14 cellular contexts compared by ENCODE assay signal in the genomic region with DNA sequence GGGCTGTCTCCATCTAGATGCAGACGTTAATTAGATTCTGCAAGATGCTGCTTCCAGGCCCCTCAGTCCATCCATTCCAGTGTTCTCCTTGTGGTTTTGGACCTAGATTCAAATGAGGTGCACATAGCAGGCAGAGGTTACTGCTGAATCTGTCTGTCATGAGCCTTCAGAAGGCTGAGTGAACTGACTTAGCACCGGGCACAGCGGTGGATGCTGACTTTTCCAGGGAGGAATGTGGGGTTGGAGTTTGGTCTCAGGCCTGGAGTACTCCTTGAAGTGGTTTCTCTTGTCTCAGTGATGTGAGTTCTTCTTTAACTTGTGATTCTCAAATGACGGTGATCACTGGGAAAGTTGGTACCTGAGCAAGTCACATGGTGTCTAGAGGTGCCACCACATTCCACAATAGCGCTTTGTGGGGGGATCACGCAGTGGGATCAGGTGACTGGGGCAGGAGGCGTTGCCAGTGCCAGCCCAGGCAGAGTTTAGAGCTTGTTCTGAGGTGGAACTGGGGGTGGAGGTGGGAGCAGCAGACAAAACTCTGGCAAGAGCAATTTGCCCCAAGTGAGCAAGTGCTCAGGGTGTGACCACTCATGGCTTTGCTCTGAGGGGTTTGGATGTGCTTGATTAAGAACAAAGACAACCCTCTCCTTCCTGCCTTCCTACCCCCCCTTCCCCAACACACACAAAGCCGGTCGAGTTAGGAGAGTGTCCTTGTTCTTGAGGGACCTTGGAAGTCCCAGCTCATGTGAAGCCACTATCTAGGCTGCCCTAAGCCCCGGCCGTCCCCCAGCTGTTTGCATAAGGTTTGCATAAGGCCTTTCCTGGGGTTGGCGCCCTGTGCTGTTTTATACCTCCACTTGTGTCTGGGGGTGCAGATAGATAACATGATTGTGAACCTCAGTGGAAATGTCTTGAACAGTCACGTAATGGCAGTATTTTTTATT. TPM values are rescaled to one million over a fixed set of nuclear protein-coding genes. Genes with fewer than 3 reads are reported as not detected.
DNase-seq lines count a peak whose midpoint lies in the region; ATAC-seq, FAIRE-seq and TF ChIP-seq lines count a peak whose summit lies in the region.
"Had no signal": no experiment of that assay in that cellular context is flagged by ENCODE, and none has a peak within 500 bp of the region (broad histone marks: within the 10 kb centered on the region; RNA-seq: fewer than 3 reads in every experiment).

No MANE protein-coding gene starts in this region.

- peaks cover 0 to 1% of the 10 kb centered on the region in 2 donors for H3K27me3 Mint-ChIP-seq in CD8-positive, alpha-beta memory T cell
- H3K27me3 Mint-ChIP-seq in activated B cell treated with CpG ODN at 0.5 μM for 24 hours: no peaks in the 10 kb centered on the region
- H3K27me3 Mint-ChIP-seq: type B pancreatic cell had no signal

- no peaks in the 10 kb centered on the region for H4K20me1 ChIP-seq in GM23248 (ENCODE audit: insufficient read depth)

- H3K36me3 ChIP-seq in CD8-positive, alpha-beta memory T cell (ENCODE audit: insufficient read depth, low read length): peaks cover 51% of the 10 kb centered on the region
- H3K36me3 ChIP-seq in GM23248 (ENCODE audit: low read depth) (no peaks in the 10 kb centered on the region), iPS-20b (ENCODE audit: insufficient read depth, low read depth, low read length) (peaks cover 64% of the 10 kb centered on the region)

- no peaks in the 10 kb centered on the region for H3K9me3 Mint-ChIP-seq in CD8-positive, alpha-beta memory T cell
- H3K9me3 Mint-ChIP-seq in activated B cell treated with CpG ODN at 0.5 μM for 24 hours: no peaks in the 10 kb centered on the region
- H3K9me3 Mint-ChIP-seq: type B pancreatic cell had no signal

- peak overlapping the region in 2 of 7 donors; percentile 31 to 32 for H3K4me3 Mint-ChIP-seq in CD8-positive, alpha-beta memory T cell
- peak overlapping the region; percentile 63 for H3K4me3 Mint-ChIP-seq in activated B cell treated with CpG ODN at 0.5 μM for 24 hours
- H3K4me3 Mint-ChIP-seq: type B pancreatic cell had no signal

- peak in 1 of 5 donors; percentile 26 for DNase-seq in CD8-positive, alpha-beta memory T cell
- DNase-seq in GM23248 (peak; percentile 32), activated B cell treated with CpG ODN at 0.5 μM for 24 hours (no peak), NCI-H524 treated with DMSO at 0.1 percent for 48 hours (lab: John Stamatoyannopoulos, UW) (no peak), NCI-H1048 (lab: John Stamatoyannopoulos, UW) (no peak), H54 (ENCODE audit: insufficient read length, low spot score) (no peak)
- DNase-seq: amygdala; esophagus squamous epithelium; GOT3; NCI-H1092; stimulated activated CD4-positive, alpha-beta T cell treated with anti-CD3 and anti-CD28 coated beads, Interleukin-4, amount 100 ng/mL, for 24 hours had no signal

- H3K79me2 ChIP-seq in GM23248 (ENCODE audit: insufficient read depth): peaks cover 22% of the 10 kb centered on the region

- no peak for FAIRE-seq in H54 (lab: Jason Lieb, UNC)

- in situ Hi-C loops in GM23248 (cut with MboI): no loop called here

- H3K4me3 ChIP-seq in CD8-positive, alpha-beta memory T cell (ENCODE audit: low read length): no peak overlapping the region
- H3K4me3 ChIP-seq in GM23248 (no peak overlapping the region), iPS-20b (ENCODE audit: low read length) (no peak overlapping the region)
- H3K4me3 ChIP-seq: esophagus squamous epithelium had no signal

- intact Hi-C loops in activated B cell treated with CpG ODN at 0.5 μM for 24 hours (cut with micrococcal nuclease): no loop called here

- no peak for TF ChIP-seq CTCF in activated B cell treated with CpG ODN at 0.5 μM for 24 hours (IDR thresholded peaks at IDR 0.05)

- no peak overlapping the region for H2AFZ ChIP-seq in GM23248

- H3K9ac ChIP-seq in GM23248 (no peak overlapping the region), iPS-20b (ENCODE audit: low read depth, low read length) (0 out of 2 replicates have a peak overlapping the region, but pooled peaks have one; percentile 17)

- H3K36me3 Mint-ChIP-seq in CD8-positive, alpha-beta memory T cell: peaks cover 0 to 87% (median 1%) of the 10 kb centered on the region in 3 donors
- H3K36me3 Mint-ChIP-seq in activated B cell treated with CpG ODN at 0.5 μM for 24 hours (ENCODE audit: low read depth): peaks cover 78% of the 10 kb centered on the region
- H3K36me3 Mint-ChIP-seq: type B pancreatic cell had no signal

- 90 to 95% methylated on average over 13 of the region's 13 CpGs for WGBS in GM23248 (ENCODE audit: low coverage in 1 of 2, low lambda C conversion rate in 2 of 2, missing lambda C conversion rate in 2 of 2), 2 experiments

- peaks cover 52% of the 10 kb centered on the region for H3F3A ChIP-seq in GM23248 (ENCODE audit: insufficient read depth)

- H3K4me1 ChIP-seq in CD8-positive, alpha-beta memory T cell (ENCODE audit: insufficient read depth, low read length): peaks cover 49% of the 10 kb centered on the region
- H3K4me1 ChIP-seq in GM23248 (ENCODE audit: insufficient read depth): peaks cover 88% of the 10 kb centered on the region
- peaks cover 10% of the 10 kb centered on the region; the same call in 1 of the 2 replicates for H3K4me1 ChIP-seq in iPS-20b (ENCODE audit: insufficient read depth, low read length)

- H3K4me1 Mint-ChIP-seq in CD8-positive, alpha-beta memory T cell: peaks cover 55 to 81% (median 62%) of the 10 kb centered on the region in 3 donors
- H3K4me1 Mint-ChIP-seq in activated B cell treated with CpG ODN at 0.5 μM for 24 hours: peaks cover 96% of the 10 kb centered on the region

- H3K27me3 ChIP-seq in CD8-positive, alpha-beta memory T cell (ENCODE audit: insufficient read depth, low read length, poor library complexity, severe bottlenecking): no peaks in the 10 kb centered on the region
- no peaks in the 10 kb centered on the region for H3K27me3 ChIP-seq in GM23248 (replicated peaks; ENCODE audit: insufficient read depth)
- H3K27me3 ChIP-seq in iPS-20b (ENCODE audit: insufficient read depth, low read length): no peaks in the 10 kb centered on the region
- H3K27me3 ChIP-seq: esophagus squamous epithelium had no signal

- CTCF ChIA-PET in CD8-positive, alpha-beta memory T cell (lab: Charles Lee): interaction anchor here (1.5 kb wide), 2 partner anchors 24 to 139 kb away, joined by 3 to 5 read pairs; partner anchors contain the start of gene CDKN2AIPNL
- CTCF ChIA-PET in activated B cell treated with CpG ODN at 0.5 μM for 24 hours (lab: Charles Lee): interaction anchor here (0.6 kb wide), 1 partner anchor 23 kb away, joined by 3 read pairs; no protein-coding TSS in a partner anchor

- H3K9me2 ChIP-seq in GM23248 (ENCODE audit: insufficient read depth): no peaks in the 10 kb centered on the region

- H3K9me3 ChIP-seq in CD8-positive, alpha-beta memory T cell (ENCODE audit: low read length): no peaks in the 10 kb centered on the region
- H3K9me3 ChIP-seq in GM23248 (ENCODE audit: low read depth) (no peaks in the 10 kb centered on the region), iPS-20b (ENCODE audit: insufficient read depth, low read depth, low read length) (no peaks in the 10 kb centered on the region)
- H3K9me3 ChIP-seq: esophagus squamous epithelium had no signal

- TF ChIP-seq POLR2A in H54 (IDR thresholded peaks at IDR 0.05; ENCODE audit: low read depth, low read length): no peak

- H3K4me2 ChIP-seq in GM23248 (ENCODE audit: unreplicated experiment): no peak overlapping the region

- H3K27ac ChIP-seq in CD8-positive, alpha-beta memory T cell (ENCODE audit: low read depth, low read length): no peak overlapping the region
- H3K27ac ChIP-seq in GM23248 (peak overlapping the region; percentile 75), iPS-20b (ENCODE audit: low read length) (peak overlapping the region; percentile 44)

- POLR2A ChIA-PET in CD8-positive, alpha-beta memory T cell (lab: Charles Lee): interaction anchor here (1.0 kb wide), 1 partner anchor 13 kb away, joined by 3 read pairs; no protein-coding TSS in a partner anchor
- POLR2A ChIA-PET in activated B cell treated with CpG ODN at 0.5 μM for 24 hours (lab: Charles Lee): interaction anchor here (0.6 to 22.4 kb wide), 7 partner anchors 9 to 450 kb away, joined by 3 to 763 read pairs (median 6); partner anchors contain the start of genes CDKN2AIPNL, JADE2 and UBE2B

- ATAC-seq in activated B cell treated with CpG ODN at 0.5 μM for 24 hours (ENCODE audit: low read depth) (peak; percentile 2), GM18907 (IDR thresholded peaks at IDR 0.05; ENCODE audit: unreplicated experiment) (no peak)

- H3K27ac Mint-ChIP-seq in CD8-positive, alpha-beta memory T cell: peak overlapping the region; percentile 51 to 93 (median 78)
- H3K27ac Mint-ChIP-seq in activated B cell treated with CpG ODN at 0.5 μM for 24 hours: peak overlapping the region; percentile 98
- H3K27ac Mint-ChIP-seq: type B pancreatic cell had no signal

RNA-seq across cellular contexts. Expression of gene JADE2, which starts 25.1 kb away (rescaled TPM):
- total RNA-seq in CD8-positive, alpha-beta memory T cell: 100 to 1,000 TPM; 105 to 107 TPM
- 47.1 TPM for polyA plus RNA-seq in CD8-positive, alpha-beta memory T cell
- 18.0 and 20.9 TPM in 2 replicates for total RNA-seq in GM23248 (2014; rRNA removed; shearing (Covaris generic))
- 7.1 and 8.0 TPM in 2 replicates for polyA plus RNA-seq in GM23248 (2016; fragmentation: Nextera tagmentation; extraction: Ambion mirVana)
- total RNA-seq in activated B cell treated with CpG ODN at 0.5 μM for 24 hours: 218 and 225 TPM in 2 replicates
